Comparison of ENCODE assay signal across 22 cellular contexts in the genomic region with DNA sequence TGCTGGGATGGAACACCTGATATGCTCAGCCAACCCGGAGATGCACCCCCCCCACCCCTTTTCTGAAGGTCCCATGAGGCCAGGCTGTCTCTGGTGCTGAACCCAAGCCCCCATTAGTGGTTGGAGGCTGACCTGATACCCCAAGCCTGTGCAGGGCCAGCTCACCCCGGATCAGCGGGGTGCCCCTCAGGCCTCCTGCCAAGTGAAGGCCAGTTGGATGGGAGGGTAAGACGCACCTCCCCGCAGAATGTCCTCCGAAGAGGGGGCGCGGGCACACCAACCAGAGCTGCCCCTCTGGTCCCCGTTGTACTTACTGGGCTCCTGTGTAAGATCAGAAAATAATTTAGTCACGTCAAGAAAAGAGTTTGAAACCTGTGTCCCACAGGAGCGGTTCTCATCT.
A peak's percentile ranks its signal among the peaks of the same experiment; 100 is the strongest.
DNase-seq lines count a peak whose midpoint lies in the region; ATAC-seq and TF ChIP-seq lines count a peak whose summit lies in the region.
"Had no signal": no experiment of that assay in that cellular context is flagged by ENCODE, and none has a peak within 500 bp of the region (broad histone marks: within the 10 kb centered on the region; RNA-seq: fewer than 3 reads in every experiment).

No MANE protein-coding gene starts in this region.

- peaks cover 4% of the 10 kb centered on the region for H3K79me2 ChIP-seq in osteoblast (ENCODE audit: insufficient read depth, low read length)
- no peaks in the 10 kb centered on the region for H3K79me2 ChIP-seq in mammary epithelial cell (ENCODE audit: insufficient read depth, low read length)

- H4K20me1 ChIP-seq in osteoblast (ENCODE audit: insufficient read depth, low read length): peaks cover 25% of the 10 kb centered on the region
- H4K20me1 ChIP-seq in mammary epithelial cell (ENCODE audit: insufficient read depth, low read length): peaks cover 1% of the 10 kb centered on the region

- H3K4me1 Mint-ChIP-seq in HFFc6 (ENCODE audit: low read depth) (peaks cover 6% of the 10 kb centered on the region; the same call in 1 of the 2 replicates), chondrocyte (ENCODE audit: low read depth) (no peaks in the 10 kb centered on the region)
- H3K4me1 Mint-ChIP-seq: CD14-positive monocyte; CD8-positive, alpha-beta memory T cell; GM23338 had no signal

- H3K27me3 ChIP-seq in osteoblast (ENCODE audit: insufficient read depth, low read length): no peaks in the 10 kb centered on the region
- H3K27me3 ChIP-seq in mammary epithelial cell (ENCODE audit: insufficient read depth, low read length): no peaks in the 10 kb centered on the region
- H3K27me3 ChIP-seq: BE2C; BLaER1 treated with 17β-estradiol and CSF1 and Interleukin-3, amounts not matched to agents 10 nM and 100 nM had no signal

- BruUV-seq in mammary epithelial cell (replicated peaks; lab: Mats Ljungman, UMichigan): no TSS peak

- H3K27me3 Mint-ChIP-seq in HFFc6 (ENCODE audit: insufficient read depth) (peaks cover 49% of the 10 kb centered on the region), chondrocyte (ENCODE audit: low read depth) (no peaks in the 10 kb centered on the region)
- H3K27me3 Mint-ChIP-seq: CD4-positive, alpha-beta T cell; CD8-positive, alpha-beta memory T cell had no signal

- no peak for DNase-seq in HFFc6
- peak; percentile 64 for DNase-seq in chondrocyte (ENCODE audit: low spot score)
- DNase-seq in osteoblast (ENCODE audit: insufficient read length, low spot score, missing footprints): peak; percentile 18
- DNase-seq in HUDEP-2 (lab: John Stamatoyannopoulos, UW; ENCODE audit: unreplicated experiment in 76 of 76): no peak
- DNase-seq in NOMO-1 (lab: John Stamatoyannopoulos, UW; ENCODE audit: unreplicated experiment in 2 of 2): no peak
- DNase-seq in mammary epithelial cell: no peak
- DNase-seq: 8988T; ACHN; AML-193; BE2C; CD4-positive, alpha-beta T cell; CD8-positive, alpha-beta memory T cell; DMS 273 treated with DMSO at 0.1 percent for 48 hours; DMS79; EL; GDM1 had no signal

- peaks cover 93% of the 10 kb centered on the region for H3K36me3 ChIP-seq in osteoblast (ENCODE audit: insufficient read depth, low read length)
- H3K36me3 ChIP-seq in mammary epithelial cell (ENCODE audit: insufficient read depth, low read length): peaks cover 21% of the 10 kb centered on the region
- H3K36me3 ChIP-seq: HAP-1 had no signal

- H3K4me1 ChIP-seq in osteoblast (ENCODE audit: insufficient read depth, low read length): peaks cover 5% of the 10 kb centered on the region
- no peaks in the 10 kb centered on the region for H3K4me1 ChIP-seq in mammary epithelial cell (ENCODE audit: insufficient read depth, low read length)
- H3K4me1 ChIP-seq: A549; BE2C; BLaER1 treated with 17β-estradiol and CSF1 and Interleukin-3, amounts not matched to agents 10 nM and 100 nM; HAP-1 had no signal

- H3K4me3 ChIP-seq in osteoblast (ENCODE audit: insufficient read depth, low read length): no peak overlapping the region
- no peak overlapping the region for H3K4me3 ChIP-seq in mammary epithelial cell (replicated peaks in 1 of 3; ENCODE audit: insufficient read depth in 1 of 3, low read depth in 2 of 3, low read length in 3 of 3)
- H3K4me3 ChIP-seq: A549; BLaER1 treated with 17β-estradiol and CSF1 and Interleukin-3, amounts not matched to agents 10 nM and 100 nM; GM23338; HAP-1 had no signal

- no peak overlapping the region for H3K9ac ChIP-seq in mammary epithelial cell (ENCODE audit: insufficient read depth, low read length)
- H3K9ac ChIP-seq: BLaER1 treated with 17β-estradiol and CSF1 and Interleukin-3, amounts not matched to agents 10 nM and 100 nM had no signal

- H3K27ac Mint-ChIP-seq in HFFc6: peak overlapping the region; percentile 24; the same call in 1 of the 2 replicates
- H3K27ac Mint-ChIP-seq in chondrocyte (ENCODE audit: unreplicated experiment): no peak overlapping the region
- H3K27ac Mint-ChIP-seq: CD4-positive, alpha-beta T cell; CD8-positive, alpha-beta memory T cell had no signal

- TF ChIP-seq CTCF in HFFc6 (IDR thresholded peaks at IDR 0.05) (no peak), chondrocyte (IDR thresholded peaks at IDR 0.05) (no peak), osteoblast (IDR thresholded peaks at IDR 0.05; ENCODE audit: extremely low read depth, low read depth, low read length) (no peak), mammary epithelial cell (conservative IDR thresholded peaks at IDR 0.05 in 1 of 2, IDR thresholded peaks at IDR 0.05 in 1 of 2; ENCODE audit: extremely low read depth in 1 of 2, insufficient read depth in 1 of 2, low read depth in 1 of 2, low read length in 2 of 2) (no peak)

- H2AFZ ChIP-seq in osteoblast (ENCODE audit: low read length): no peak overlapping the region
- H2AFZ ChIP-seq in mammary epithelial cell (ENCODE audit: low read depth, low read length): no peak overlapping the region
- H2AFZ ChIP-seq: GM23338 had no signal

- H3K9me3 Mint-ChIP-seq in HFFc6 (0 out of 2 replicates have a peak, but pooled peaks cover 4% of the 10 kb centered on the region), chondrocyte (ENCODE audit: low read depth) (no peaks in the 10 kb centered on the region)
- H3K9me3 Mint-ChIP-seq: CD14-positive monocyte; CD4-positive, alpha-beta T cell; CD8-positive, alpha-beta memory T cell; GM23338 had no signal

- dilution Hi-C loops in mammary epithelial cell (cut with HindIII; ENCODE audit: low sequenced_read_pairs): no loop called here

- H3K4me3 Mint-ChIP-seq in HFFc6 (no peak overlapping the region; the same call in 1 of the 2 replicates), chondrocyte (ENCODE audit: unreplicated experiment) (no peak overlapping the region)
- H3K4me3 Mint-ChIP-seq: CD14-positive monocyte; CD4-positive, alpha-beta T cell; CD8-positive, alpha-beta memory T cell; GM23338 had no signal

- in situ Hi-C loops in mammary epithelial cell (cut with MboI; ENCODE audit: low sequenced_read_pairs in 2 of 2): no loop called here

- CTCF ChIA-PET in mammary epithelial cell (lab: Charles Lee; ENCODE audit: low non-redundant PET): no interaction called here

- H3K9me3 ChIP-seq in osteoblast (ENCODE audit: low read depth, low read length) (no peaks in the 10 kb centered on the region), mammary epithelial cell (replicated peaks; ENCODE audit: insufficient read depth, low read length) (no peaks in the 10 kb centered on the region)
- H3K9me3 ChIP-seq: A549; BE2C; BLaER1 treated with 17β-estradiol and CSF1 and Interleukin-3, amounts not matched to agents 10 nM and 100 nM; HAP-1 had no signal

- WGBS in mammary epithelial cell (ENCODE audit: low coverage, missing lambda C conversion rate): 90% methylated on average over 3 of the region's 11 CpGs

- no peak for ATAC-seq in HG02970 (IDR thresholded peaks at IDR 0.05; ENCODE audit: low FRiP score, unreplicated experiment)
- ATAC-seq: A549 had no signal

- peaks cover 44% of the 10 kb centered on the region for H3K36me3 Mint-ChIP-seq in HFFc6 (ENCODE audit: low read depth)
- peaks cover 37% of the 10 kb centered on the region for H3K36me3 Mint-ChIP-seq in chondrocyte (ENCODE audit: low read depth)
- H3K36me3 Mint-ChIP-seq: CD8-positive, alpha-beta memory T cell had no signal

- intact Hi-C loops in mammary epithelial cell (cut with micrococcal nuclease): loop anchor here (10.0 kb wide), 1 partner anchor 140 kb away; no protein-coding TSS in a partner anchor

- H3K27ac ChIP-seq in osteoblast (ENCODE audit: low read depth, low read length) (no peak overlapping the region), mammary epithelial cell (ENCODE audit: insufficient read depth, low read depth, low read length) (no peak overlapping the region)
- H3K27ac ChIP-seq: A549; BLaER1 treated with 17β-estradiol and CSF1 and Interleukin-3, amounts not matched to agents 10 nM and 100 nM had no signal

- no peak overlapping the region for H3K4me2 ChIP-seq in osteoblast (ENCODE audit: insufficient read depth, low read length)
- no peak overlapping the region for H3K4me2 ChIP-seq in mammary epithelial cell (ENCODE audit: insufficient read depth, low read depth, low read length)
- H3K4me2 ChIP-seq: A549; BLaER1 treated with 17β-estradiol and CSF1 and Interleukin-3, amounts not matched to agents 10 nM and 100 nM; GM23338 had no signal

Comparison
In these comparisons a context has a peak if more than half of its experiments do, and no peak if none do; other contexts are left out.
1. DNase-seq: peak in chondrocyte (single experiment) and osteoblast (single experiment); none in HFFc6 (single experiment), HUDEP-2 (0 of 76), NOMO-1 (0 of 2) and mammary epithelial cell (single experiment).